Comparison of ENCODE assay signal across 23 cellular contexts in the genomic region with DNA sequence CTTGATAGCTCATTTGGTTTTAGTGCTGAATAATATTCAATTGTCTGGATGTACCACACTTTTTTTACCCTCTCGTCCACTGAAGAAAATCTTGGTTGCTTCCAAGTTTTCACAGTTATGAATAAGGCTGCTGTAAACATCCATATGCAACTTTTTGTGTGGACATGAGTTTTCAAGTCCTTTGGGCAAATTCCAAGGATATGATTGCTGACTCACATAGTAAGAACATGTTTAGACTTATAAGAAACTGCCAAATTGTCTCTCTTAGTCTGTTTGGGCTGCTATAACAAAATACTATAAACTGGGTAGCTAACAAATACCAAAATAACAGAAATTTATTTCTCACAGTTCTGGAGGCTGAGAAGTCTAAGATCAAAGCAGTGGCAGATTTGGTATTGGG. TPM values are rescaled to one million over a fixed set of nuclear protein-coding genes. Genes with fewer than 3 reads are reported as not detected.
DNase-seq lines count a peak whose midpoint lies in the region; ATAC-seq, FAIRE-seq and TF ChIP-seq lines count a peak whose summit lies in the region.
"Had no signal": no experiment of that assay in that cellular context is flagged by ENCODE, and none has a peak within 500 bp of the region (broad histone marks: within the 10 kb centered on the region; RNA-seq: fewer than 3 reads in every experiment).

No MANE protein-coding gene starts in this region.

- H3K4me3 ChIP-seq in bronchial epithelial cell (ENCODE audit: low read depth, low read length) (no peak overlapping the region), fibroblast of villous mesenchyme (ENCODE audit: low read depth, low read length) (no peak overlapping the region)
- H3K4me3 ChIP-seq: esophagus muscularis mucosa, hepatocyte, right lobe of liver had no signal

- POLR2A ChIA-PET in HEK293T (lab: Yijun Ruan, JAX): no interaction called here

- FAIRE-seq in bronchial epithelial cell (lab: Jason Lieb, UNC): no peak
- FAIRE-seq: islet of Langerhans had no signal

- peak; percentile 33 for DNase-seq in EL
- peak; percentile 48 for DNase-seq in HCEC 1CT
- DNase-seq in bronchial epithelial cell (ENCODE audit: low read depth): peak; percentile 98
- peak; percentile 33 for DNase-seq in fibroblast of villous mesenchyme (ENCODE audit: low read depth)
- no peak for DNase-seq in NCI-H2227 treated with DMSO at 0.1 percent for 48 hours (lab: John Stamatoyannopoulos, UW)
- DNase-seq in left lobe of liver (ENCODE audit: low spot score): no peak
- no peak for DNase-seq in HEK293T (ENCODE audit: extremely low spot score)
- DNase-seq: activated T-cell treated with anti-CD3 and anti-CD28 coated beads, Interleukin-2, amount 50 U/mL, for 24 hours; BE2C; Caco-2; caudate nucleus; GOT3; NCI-H1417; NCI-H2107; NCI-H526; right lobe of liver; stimulated activated naive CD8-positive, alpha-beta T cell treated with anti-CD3 and anti-CD28 coated beads, Interleukin-15, Interleukin-2, amounts not matched to agents 100 U/mL and 50 U/mL, for 24 hours; SW 1271 had no signal

- TF ChIP-seq CTCF in bronchial epithelial cell (IDR thresholded peaks at IDR 0.05; ENCODE audit: insufficient read depth, low read length, severe bottlenecking) (no peak), fibroblast of villous mesenchyme (IDR thresholded peaks at IDR 0.05; ENCODE audit: insufficient read depth, low read depth, low read length) (no peak)

- no peaks in the 10 kb centered on the region for H3K27me3 ChIP-seq in bronchial epithelial cell (ENCODE audit: control insufficient read depth, insufficient read depth, low read length)
- H3K27me3 ChIP-seq: esophagus muscularis mucosa, hepatocyte, right lobe of liver had no signal

- ATAC-seq in left lobe of liver: no peak
- ATAC-seq: right lobe of liver had no signal

- no peaks in the 10 kb centered on the region for H3K36me3 ChIP-seq in bronchial epithelial cell (ENCODE audit: control insufficient read depth, insufficient read depth, low read length)
- H3K36me3 ChIP-seq: BE2C, esophagus muscularis mucosa, right lobe of liver had no signal

- CTCF ChIA-PET in HEK293T (lab: Yijun Ruan, JAX): no interaction called here

TF ChIP-seq in HEK293T, 16 proteins besides CTCF, POLR2A, EP300 and RAD21:
- TF ChIP-seq FOXK2 (IDR thresholded peaks at IDR 0.05) (no peak), LEF1 (IDR thresholded peaks at IDR 0.05; ENCODE audit: borderline replicate concordance) (no peak), CTBP1 (IDR thresholded peaks at IDR 0.05; ENCODE audit: borderline replicate concordance) (no peak), FOXM1 (IDR thresholded peaks at IDR 0.05; ENCODE audit: borderline replicate concordance) (no peak), ARNT (IDR thresholded peaks at IDR 0.05) (no peak), SUZ12 (IDR thresholded peaks at IDR 0.05) (no peak), L3MBTL2 (conservative IDR thresholded peaks at IDR 0.05) (no peak)
TF ChIP-seq in HEK293T: peak in this region for 0.

RNA-seq across cellular contexts. Expression of gene TNFSF10, which starts 59.5 kb away (rescaled TPM):
- total RNA-seq in bronchial epithelial cell (15.5 and 24.6 TPM in 2 replicates), fibroblast of villous mesenchyme (0.43 and 0.64 TPM in 2 replicates), left lobe of liver (45.3 TPM)
- total RNA-seq: Caco-2, HT1080, osteocyte had no signal

Comparison
In these comparisons a context has a peak if more than half of its experiments do, and no peak if none do; other contexts are left out.
1. DNase-seq: peak in EL (single experiment), HCEC 1CT (single experiment), bronchial epithelial cell (single experiment) and fibroblast of villous mesenchyme (single experiment); none in NCI-H2227 treated with DMSO at 0.1 percent for 48 hours (single experiment), left lobe of liver (single experiment) and HEK293T (single experiment).
2. RNA of gene TNFSF10, which starts 59.5 kb away (total RNA-seq): 45.3 TPM in left lobe of liver (single experiment) and 15.5 to 24.6 TPM in bronchial epithelial cell; 0.43 to 0.64 TPM in fibroblast of villous mesenchyme; every median in the first group is over 10 times any median in the second.